In the genomic region with DNA sequence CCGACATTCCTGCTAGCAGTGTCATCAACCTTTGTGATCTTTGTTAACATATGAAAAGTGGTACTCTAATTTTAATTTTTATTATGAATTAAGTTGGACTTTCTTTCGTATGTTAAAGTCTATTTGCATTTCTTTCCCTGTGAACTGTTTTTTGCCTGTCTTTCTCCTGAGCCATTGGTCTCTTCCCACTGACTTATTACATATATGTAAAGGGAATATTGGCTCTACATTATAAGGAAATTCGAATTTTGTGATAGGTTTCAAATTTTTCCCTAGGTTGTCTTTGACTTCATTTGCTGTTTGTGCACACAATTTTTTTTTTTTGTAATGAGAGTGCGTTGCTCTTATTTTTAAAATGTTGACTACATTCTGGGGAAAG, we compare ENCODE assay signal across 8 cellular contexts. TPM values are rescaled to one million over a fixed set of nuclear protein-coding genes. Genes with fewer than 3 reads are reported as not detected.
A peak's percentile ranks its signal among the peaks of the same experiment; 100 is the strongest.
DNase-seq lines count a peak whose midpoint lies in the region; ATAC-seq, FAIRE-seq and TF ChIP-seq lines count a peak whose summit lies in the region.

No MANE protein-coding gene starts in this region.

- DNase-seq in activated naive CD4-positive, alpha-beta T cell treated with anti-CD3 and anti-CD28 coated beads, Interleukin-2, amount 10 ng/mL, durations not matched to agents 7 days and 5 days = no peak
- DNase-seq in activated naive CD4-positive, alpha-beta T cell treated with anti-CD3 and anti-CD28 coated beads, Interleukin-2, amount 50 U/mL, for 16 hours = no peak
- DNase-seq in K562 (ENCODE audit: extremely low read depth in 1 of 4, low spot score in 3 of 4) (no peak), upper lobe of right lung (no peak), hepatic stellate cell (ENCODE audit: low spot score) (no peak), iPS-NIHi7 (ENCODE audit: extremely low spot score) (no peak)

- no peak for TF ChIP-seq EP300 in K562 (IDR thresholded peaks at IDR 0.05; ENCODE audit: low read length)

- no peak for ATAC-seq in K562
- no peak for ATAC-seq in upper lobe of right lung
- ATAC-seq in GM19467 (IDR thresholded peaks at IDR 0.05; ENCODE audit: unreplicated experiment) = no peak

- no peak for TF ChIP-seq RAD21 in K562 (CRISPR knock-in tag; conservative IDR thresholded peaks at IDR 0.05 in 1 of 2, IDR thresholded peaks at IDR 0.05 in 1 of 2)

- peaks cover 7% of the 10 kb centered on the region; the same call in 1 of the 2 replicates for H3K9me3 ChIP-seq in K562 (replicated peaks; ENCODE audit: control insufficient read depth, insufficient read depth, low read depth, low read length)
- H3K9me3 ChIP-seq in mesodermal cell (ENCODE audit: control insufficient read depth, low read length) = peaks cover 3% of the 10 kb centered on the region
- H3K9me3 ChIP-seq in upper lobe of right lung = no peaks in the 10 kb centered on the region

- H3K4me2 ChIP-seq in K562 (ENCODE audit: insufficient read depth, low read length) = 0 out of 2 replicates have a peak overlapping the region, but pooled peaks have one; percentile 24

- H3K27ac ChIP-seq in K562 (ENCODE audit: extremely low read depth, low read depth, low read length) (peak overlapping the region; percentile 70; the same call in 2 of the 3 replicates), mesodermal cell (ENCODE audit: low read depth, low read length, severe bottlenecking) (no peak overlapping the region), upper lobe of right lung (peak overlapping the region; percentile 89)

- no peak overlapping the region for H3K9ac ChIP-seq in K562 (ENCODE audit: insufficient read depth in 1 of 2, low read depth in 2 of 2, low read length in 2 of 2)

- FAIRE-seq in K562 (lab: Jason Lieb, UNC) = no peak

- H3K4me3 ChIP-seq in K562 = 0 out of 2 replicates have a peak overlapping the region, but pooled peaks have one; percentile 87
- peak overlapping the region; percentile 90 for H3K4me3 ChIP-seq in mesodermal cell (ENCODE audit: extremely low read depth, insufficient read depth, low read length, poor library complexity, severe bottlenecking)
- peak overlapping the region; percentile 94 for H3K4me3 ChIP-seq in upper lobe of right lung

- peaks cover 31% of the 10 kb centered on the region for H3K4me1 Mint-ChIP-seq in activated naive CD4-positive, alpha-beta T cell treated with anti-CD3 and anti-CD28 coated beads, Interleukin-2, amount 10 ng/mL, durations not matched to agents 7 days and 5 days

- H3K79me2 ChIP-seq in K562 (ENCODE audit: control insufficient read depth, insufficient read depth, low read length) = peaks cover 30% of the 10 kb centered on the region

- WGBS in K562 (ENCODE audit: insufficient coverage, low coverage, missing lambda C conversion rate) = 45% methylated on average over 4 of the region's 4 CpGs
- WGBS in mesodermal cell (ENCODE audit: insufficient coverage in 2 of 2), 2 experiments = 40 to 100% methylated on average over 1 of the region's 4 CpGs

- H3K4me1 ChIP-seq in K562 (replicated peaks in 1 of 2; ENCODE audit: control insufficient read depth in 2 of 2, insufficient read depth in 2 of 2, low read length in 2 of 2) (peaks cover 11 to 31% of the 10 kb centered on the region in 2 experiments; a peak in 4 of 5 replicates), mesodermal cell (ENCODE audit: control insufficient read depth, insufficient read depth, low read length, poor library complexity, severe bottlenecking) (peaks cover 10% of the 10 kb centered on the region), upper lobe of right lung (peaks cover 11% of the 10 kb centered on the region)

- H3K27ac Mint-ChIP-seq in activated naive CD4-positive, alpha-beta T cell treated with anti-CD3 and anti-CD28 coated beads, Interleukin-2, amount 10 ng/mL, durations not matched to agents 7 days and 5 days = peak overlapping the region; percentile 79

- TF ChIP-seq CTCF in K562 (IDR thresholded peaks at IDR 0.05 in 2 of 3, conservative IDR thresholded peaks at IDR 0.05 in 1 of 3; ENCODE audit: insufficient read depth in 2 of 3, low read depth in 1 of 3, low read length in 3 of 3) = no peak
- no peak for TF ChIP-seq CTCF in upper lobe of right lung (IDR thresholded peaks at IDR 0.05)

- no peaks in the 10 kb centered on the region for H3K27me3 ChIP-seq in K562 (ENCODE audit: control insufficient read depth in 2 of 2, insufficient read depth in 2 of 2, low read length in 2 of 2)
- H3K27me3 ChIP-seq in upper lobe of right lung = peaks cover 1% of the 10 kb centered on the region

- peak overlapping the region; percentile 90 for H2AFZ ChIP-seq in K562 (ENCODE audit: low read depth, low read length)

- peaks cover 21% of the 10 kb centered on the region for H3K36me3 Mint-ChIP-seq in activated naive CD4-positive, alpha-beta T cell treated with anti-CD3 and anti-CD28 coated beads, Interleukin-2, amount 10 ng/mL, durations not matched to agents 7 days and 5 days

- H3K36me3 ChIP-seq in K562 (ENCODE audit: control insufficient read depth, insufficient read depth, low read length) = peaks cover 30% of the 10 kb centered on the region; the same call in 2 of the 3 replicates
- H3K36me3 ChIP-seq in mesodermal cell (ENCODE audit: control insufficient read depth, insufficient read depth, low read length) = peaks cover 26% of the 10 kb centered on the region
- peaks cover 28% of the 10 kb centered on the region for H3K36me3 ChIP-seq in upper lobe of right lung

- intact Hi-C loops in K562 (cut with micrococcal nuclease) = no loop called here
- intact Hi-C loops in upper lobe of right lung (cut with DNase I) = no loop called here

- no peaks in the 10 kb centered on the region for H4K20me1 ChIP-seq in K562 (replicated peaks; ENCODE audit: control insufficient read depth, insufficient read depth, low read length)

- no peaks in the 10 kb centered on the region for H3K9me1 ChIP-seq in K562 (ENCODE audit: control insufficient read depth, insufficient read depth, low read length)

- CTCF ChIA-PET in activated naive CD4-positive, alpha-beta T cell treated with anti-CD3 and anti-CD28 coated beads, Interleukin-2, amount 10 ng/mL, durations not matched to agents 7 days and 5 days (lab: Charles Lee) = no interaction called here
- CTCF ChIA-PET in K562 (lab: Yijun Ruan, JAX; ENCODE audit: low intra/inter-chr PET ratio) = no interaction called here

- TF ChIP-seq POLR2A in K562 (conservative IDR thresholded peaks at IDR 0.05) = no peak

- BruUV-seq in K562 (replicated peaks; lab: Mats Ljungman, UMichigan) = no TSS peak

- POLR2A ChIA-PET in K562 (lab: Yijun Ruan, JAX) = no interaction called here

- in situ Hi-C loops in K562 (cut with MboI) = no loop called here

- H3K9me3 Mint-ChIP-seq in activated naive CD4-positive, alpha-beta T cell treated with anti-CD3 and anti-CD28 coated beads, Interleukin-2, amount 10 ng/mL, durations not matched to agents 7 days and 5 days = no peaks in the 10 kb centered on the region

- H3K4me3 Mint-ChIP-seq in activated naive CD4-positive, alpha-beta T cell treated with anti-CD3 and anti-CD28 coated beads, Interleukin-2, amount 10 ng/mL, durations not matched to agents 7 days and 5 days = peak overlapping the region; percentile 89

- peaks cover 17% of the 10 kb centered on the region for H3K27me3 Mint-ChIP-seq in activated naive CD4-positive, alpha-beta T cell treated with anti-CD3 and anti-CD28 coated beads, Interleukin-2, amount 10 ng/mL, durations not matched to agents 7 days and 5 days

RNA-seq across cellular contexts. Expression of gene CDC16, which starts 0.4 kb away (rescaled TPM):
- total RNA-seq in K562 (2011; cell fraction: chromatin; rRNA removed; ENCODE audit: low replicate concordance) = 144 and 291 TPM in 2 replicates
- total RNA-seq in K562 (2011; cell fraction: nucleolus; rRNA removed) = 66.0 and 82.0 TPM in 2 replicates
- total RNA-seq in K562 (2011; cell fraction: nucleoplasm; rRNA removed) = 130 and 163 TPM in 2 replicates
- total RNA-seq in K562 (2014; rRNA removed) (26.4 and 28.2 TPM in 2 replicates), K562 (2014; rRNA removed; fragmentation: Illumina TruSeq; extraction: Trizol) (51.6 and 58.7 TPM in 2 replicates), K562 (2015; rRNA removed; fragmentation: Illumina TruSeq; extraction: Trizol) (46.9 and 48.5 TPM in 2 replicates), K562 (2021) (54.0 and 59.7 TPM in 2 replicates), upper lobe of right lung (65.5 TPM)
- polyA plus RNA-seq in K562 (2011; rRNA removed) (101 and 102 TPM in 2 replicates), K562 (2014; fragmentation: Illumina TruSeq; extraction: Trizol) (65.7 and 70.2 TPM in 2 replicates), K562 (2014; fragmentation: Nextera tagmentation; extraction: Ambion mirVana) (10 to 100 TPM; 23.2 to 29.8 TPM), K562 (2014; rRNA removed) (67.6 and 68.0 TPM in 2 replicates)
- 28.9 and 36.2 TPM in 2 replicates for polyA plus RNA-seq in K562 (2011; cell fraction: cytosol; rRNA removed)
- 171 and 301 TPM in 2 replicates for polyA plus RNA-seq in K562 (2011; cell fraction: nucleus; rRNA removed)
- polyA plus RNA-seq in K562 (2012) = 44.2 and 83.9 TPM in 2 replicates
- polyA minus RNA-seq in K562 (2011; rRNA and poly(A)+ RNA removed) = 82.2 and 103 TPM in 2 replicates
- 28.1 and 34.2 TPM in 2 replicates for polyA minus RNA-seq in K562 (2011; cell fraction: cytosol; rRNA and poly(A)+ RNA removed)
- polyA minus RNA-seq in K562 (2011; cell fraction: nucleus; rRNA and poly(A)+ RNA removed) = 72.6 and 131 TPM in 2 replicates
- 66.3 TPM for polyA plus RNA-seq in mesodermal cell (2013, experiment 1 of 2)
- polyA plus RNA-seq in mesodermal cell (2013, experiment 2 of 2) = 57.1 TPM

RNA-seq across cellular contexts. Expression of gene UPF3A, which starts 47.1 kb away (rescaled TPM):
- 115 and 227 TPM in 2 replicates for total RNA-seq in K562 (2011; cell fraction: chromatin; rRNA removed; ENCODE audit: low replicate concordance)
- total RNA-seq in K562 (2011; cell fraction: nucleolus; rRNA removed) = 74.5 and 80.1 TPM in 2 replicates
- 135 and 213 TPM in 2 replicates for total RNA-seq in K562 (2011; cell fraction: nucleoplasm; rRNA removed)
- 36.2 and 57.8 TPM in 2 replicates for total RNA-seq in K562 (2014; rRNA removed)
- total RNA-seq in K562 (2014; rRNA removed; fragmentation: Illumina TruSeq; extraction: Trizol) = 39.1 and 40.5 TPM in 2 replicates
- 44.2 and 48.2 TPM in 2 replicates for total RNA-seq in K562 (2015; rRNA removed; fragmentation: Illumina TruSeq; extraction: Trizol)
- 36.0 and 40.9 TPM in 2 replicates for total RNA-seq in K562 (2021)
- 56.7 and 59.9 TPM in 2 replicates for polyA plus RNA-seq in K562 (2011; rRNA removed)
- 27.1 and 32.5 TPM in 2 replicates for polyA plus RNA-seq in K562 (2011; cell fraction: cytosol; rRNA removed)
- polyA plus RNA-seq in K562 (2011; cell fraction: nucleus; rRNA removed) = 97.8 and 111 TPM in 2 replicates
- 50.7 and 62.2 TPM in 2 replicates for polyA plus RNA-seq in K562 (2012)
- polyA plus RNA-seq in K562 (2014; fragmentation: Illumina TruSeq; extraction: Trizol) = 56.1 and 64.8 TPM in 2 replicates
- polyA plus RNA-seq in K562 (2014; fragmentation: Nextera tagmentation; extraction: Ambion mirVana) = 10 to 100 TPM; 15.6 to 17.5 TPM
- 64.1 and 76.5 TPM in 2 replicates for polyA plus RNA-seq in K562 (2014; rRNA removed)
- 27.1 and 29.9 TPM in 2 replicates for polyA minus RNA-seq in K562 (2011; rRNA and poly(A)+ RNA removed)
- 13.0 and 14.2 TPM in 2 replicates for polyA minus RNA-seq in K562 (2011; cell fraction: cytosol; rRNA and poly(A)+ RNA removed)
- 38.2 and 48.3 TPM in 2 replicates for polyA minus RNA-seq in K562 (2011; cell fraction: nucleus; rRNA and poly(A)+ RNA removed)
- polyA plus RNA-seq in mesodermal cell (2013, experiment 1 of 2) = 69.7 TPM
- 74.9 TPM for polyA plus RNA-seq in mesodermal cell (2013, experiment 2 of 2)
- 35.6 TPM for total RNA-seq in upper lobe of right lung

RNA-seq across cellular contexts. Expression of gene CFAP97D2, which starts 55.2 kb away (rescaled TPM):
- not detected in 2 replicates for total RNA-seq in K562 (2011; cell fraction: chromatin; rRNA removed; ENCODE audit: low replicate concordance)
- total RNA-seq in K562 (2011; cell fraction: nucleolus; rRNA removed) = not detected in 2 replicates
- total RNA-seq in K562 (2011; cell fraction: nucleoplasm; rRNA removed) = not detected in 2 replicates
- total RNA-seq in K562 (2014; rRNA removed) (not detected in 2 replicates), K562 (2014; rRNA removed; fragmentation: Illumina TruSeq; extraction: Trizol) (not detected in 2 replicates), K562 (2015; rRNA removed; fragmentation: Illumina TruSeq; extraction: Trizol) (not detected in 2 replicates), K562 (2021) (not detected in 2 replicates), upper lobe of right lung (not detected)
- polyA plus RNA-seq in K562 (2011; rRNA removed) (not detected in 2 replicates), K562 (2014; fragmentation: Illumina TruSeq; extraction: Trizol) (not detected in 2 replicates), K562 (2014; fragmentation: Nextera tagmentation; extraction: Ambion mirVana) (not detected), K562 (2014; rRNA removed) (not detected in 2 replicates)
- not detected in 2 replicates for polyA plus RNA-seq in K562 (2011; cell fraction: cytosol; rRNA removed)
- not detected in 2 replicates for polyA plus RNA-seq in K562 (2011; cell fraction: nucleus; rRNA removed)
- 0.07 and 0.40 TPM in 2 replicates for polyA plus RNA-seq in K562 (2012)
- polyA minus RNA-seq in K562 (2011; rRNA and poly(A)+ RNA removed) = not detected in 2 replicates
- not detected in 2 replicates for polyA minus RNA-seq in K562 (2011; cell fraction: cytosol; rRNA and poly(A)+ RNA removed)
- not detected in 2 replicates for polyA minus RNA-seq in K562 (2011; cell fraction: nucleus; rRNA and poly(A)+ RNA removed)
- polyA plus RNA-seq in mesodermal cell (2013, experiment 1 of 2) = not detected
- not detected for polyA plus RNA-seq in mesodermal cell (2013, experiment 2 of 2)
